In the genomic region with DNA sequence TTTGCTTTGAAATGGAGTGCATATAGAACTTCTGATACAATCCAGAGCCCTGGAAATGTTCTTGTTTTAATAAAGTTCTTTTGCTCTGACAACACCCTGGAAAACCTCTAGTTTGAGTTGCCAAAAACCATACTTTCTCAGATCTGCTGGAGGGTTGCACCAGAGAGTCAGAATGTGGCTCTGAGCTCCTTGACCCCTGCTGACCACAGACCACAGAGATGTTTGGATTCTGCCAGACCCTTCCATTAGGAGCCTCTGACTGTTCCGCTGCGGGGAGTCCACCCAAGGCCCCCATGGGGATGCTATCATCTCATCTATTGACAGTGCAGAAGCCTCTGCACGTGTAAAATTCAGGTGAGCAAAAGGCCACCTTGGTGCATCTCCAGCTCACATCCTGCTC, we compare ENCODE assay signal across 26 cellular contexts.
"Had no signal": no experiment of that assay in that cellular context is flagged by ENCODE, and none has a peak within 500 bp of the region (broad histone marks: within the 10 kb centered on the region; RNA-seq: fewer than 3 reads in every experiment).

No MANE protein-coding gene starts in this region.

- ATAC-seq: activated CD8-positive, alpha-beta memory T cell treated with anti-CD3 and anti-CD28 coated beads, Interleukin-2, amount 10 ng/mL, durations not matched to agents 7 days and 5 days; activated naive CD4-positive, alpha-beta T cell treated with anti-CD3 and anti-CD28 coated beads, Interleukin-2, amount 50 U/mL, for 72 hours; activated naive CD8-positive, alpha-beta T cell treated with anti-CD3 and anti-CD28 coated beads, Interleukin-2, amount 50 U/mL, for 24 hours; body of pancreas; WTC11 had no signal

- DNase-seq: activated CD4-positive, alpha-beta T cell treated with anti-CD3 and anti-CD28 coated beads for 48 hours; activated CD4-positive, alpha-beta T cell treated with anti-CD3 and anti-CD28 coated beads, Interleukin-2, amount 50 U/mL, for 4 hours; activated CD4-positive, CD25-positive, alpha-beta regulatory T cell treated with anti-CD3 and anti-CD28 coated beads, Interleukin-2, amount 50 U/mL, for 72 hours; activated CD8-positive, alpha-beta memory T cell treated with anti-CD3 and anti-CD28 coated beads, Interleukin-2, amount 10 ng/mL, durations not matched to agents 7 days and 5 days; activated effector memory CD4-positive, alpha-beta T cell treated with anti-CD3 and anti-CD28 coated beads, Interleukin-2, amount 50 U/mL, for 16 hours; activated naive CD4-positive, alpha-beta T cell treated with Interleukin-2 at 50 U/mL for 16 hours; activated naive CD8-positive, alpha-beta T cell treated with anti-CD3 and anti-CD28 coated beads, Interleukin-2, amount 50 U/mL, for 24 hours; activated T-cell treated with anti-CD3 and anti-CD28 coated beads, Interleukin-2, amount 50 U/mL, for 24 hours; amygdala; body of pancreas; cerebellar nuclear complex; colonic mucosa; MG63; MV-4-11; NCI-H1092 treated with DMSO at 0.1 percent for 48 hours; NCI-H1417 treated with DMSO at 0.1 percent for 48 hours; NCI-H187; NCI-H2081; NCI-H510A treated with DMSO at 0.1 percent for 48 hours; NCI-H69; NK-92 treated with Interleukin-12 subunit alpha and Interleukin-12 subunit beta, amount 100 ng/mL, for 24 hours; Peyer's patch; SHP77 treated with DMSO at 0.1 percent for 48 hours; T-helper 9 cell had no signal
